10 cellular contexts compared by ENCODE assay signal in the genomic region with DNA sequence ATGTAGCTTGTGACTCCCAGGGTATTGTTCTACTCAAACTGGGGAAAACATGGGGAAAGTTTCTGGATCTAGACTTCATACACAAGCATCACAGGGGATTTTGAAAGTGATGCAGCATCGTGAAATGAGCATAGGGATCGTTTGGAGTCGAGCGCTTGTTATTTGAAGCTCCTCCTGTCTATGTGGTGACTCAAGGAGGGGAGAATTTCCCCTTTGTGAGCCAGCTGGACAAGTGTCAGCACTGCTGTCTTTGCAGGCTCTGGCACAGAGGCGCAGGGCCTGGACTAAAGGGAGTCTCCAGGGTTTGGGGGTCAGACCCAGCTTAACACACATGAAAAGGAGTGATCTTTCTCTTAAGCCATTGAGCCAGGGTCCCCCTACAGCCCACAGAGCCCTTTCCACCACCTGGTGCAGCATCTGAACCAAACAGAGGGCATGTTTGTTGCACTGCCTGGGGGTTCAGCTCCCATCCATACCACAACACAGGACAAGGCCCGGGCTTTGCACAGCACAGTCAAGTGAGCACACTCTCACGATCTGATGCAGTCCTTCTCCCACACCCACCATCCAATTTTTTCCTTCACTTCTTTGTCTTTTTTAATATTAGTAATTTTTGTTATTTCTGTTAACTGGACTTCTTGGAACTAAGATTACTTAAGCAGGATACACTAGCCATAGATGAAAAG. TPM values are rescaled to one million over a fixed set of nuclear protein-coding genes. Genes with fewer than 3 reads are reported as not detected.
DNase-seq lines count a peak whose midpoint lies in the region; ATAC-seq and TF ChIP-seq lines count a peak whose summit lies in the region.
"Had no signal": no experiment of that assay in that cellular context is flagged by ENCODE, and none has a peak within 500 bp of the region (broad histone marks: within the 10 kb centered on the region; RNA-seq: fewer than 3 reads in every experiment).

No MANE protein-coding gene starts in this region.

- no peak overlapping the region for H2AFZ ChIP-seq in PC-9

- intact Hi-C loops in lower lobe of right lung (cut with DNase I), result no loop called here
- intact Hi-C loops in upper lobe of right lung (cut with DNase I), result no loop called here
- intact Hi-C loops in PC-9 (cut with micrococcal nuclease; ENCODE audit: unreplicated experiment), result no loop called here

- H3K4me1 ChIP-seq in lower lobe of right lung, result peaks cover 80% of the 10 kb centered on the region
- H3K4me1 ChIP-seq in upper lobe of right lung, result peaks cover 70% of the 10 kb centered on the region
- H3K4me1 ChIP-seq in PC-9 (replicated peaks; ENCODE audit: insufficient read depth), result peaks cover 4% of the 10 kb centered on the region

- no peak overlapping the region for H3K4me3 ChIP-seq in lower lobe of right lung
- H3K4me3 ChIP-seq in upper lobe of right lung, result no peak overlapping the region
- H3K4me3 ChIP-seq in PC-9, result no peak overlapping the region

- H3K27ac ChIP-seq in caudate nucleus (ENCODE audit: low read depth, low read length) (peak overlapping the region; percentile 12), lower lobe of right lung (peak overlapping the region; percentile 75), upper lobe of right lung (peak overlapping the region; percentile 67), PC-9 (no peak overlapping the region)

- TF ChIP-seq CTCF in lower lobe of right lung (IDR thresholded peaks at IDR 0.05), result no peak
- TF ChIP-seq CTCF in upper lobe of right lung (IDR thresholded peaks at IDR 0.05), result no peak
- TF ChIP-seq CTCF in PC-9 (conservative IDR thresholded peaks at IDR 0.05), result no peak

- no peaks in the 10 kb centered on the region for H3K9me2 ChIP-seq in PC-9 (ENCODE audit: insufficient read depth)

- H3F3A ChIP-seq in PC-9 (ENCODE audit: insufficient read depth, low read depth), result peaks cover 3% of the 10 kb centered on the region; the same call in 1 of the 2 replicates

- no peaks in the 10 kb centered on the region for H3K27me3 ChIP-seq in lower lobe of right lung (ENCODE audit: low read depth)
- H3K27me3 ChIP-seq in upper lobe of right lung, result no peaks in the 10 kb centered on the region
- no peaks in the 10 kb centered on the region for H3K27me3 ChIP-seq in PC-9 (ENCODE audit: insufficient read depth, low read depth)

- POLR2A ChIA-PET in PC-9 (lab: Charles Lee; ENCODE audit: unreplicated experiment), result interaction anchor here (0.6 kb wide), 2 partner anchors 57 to 67 kb away, joined by 5 to 14 read pairs; no protein-coding TSS in a partner anchor

- ATAC-seq in lower lobe of right lung (peak; percentile 56 to 71), upper lobe of right lung (peak; percentile 43), GM21737 (IDR thresholded peaks at IDR 0.05; ENCODE audit: unreplicated experiment) (no peak)

- DNase-seq in activated effector memory CD4-positive, alpha-beta T cell treated with anti-CD3 and anti-CD28 coated beads, Interleukin-2, amount 50 U/mL, for 16 hours, result peak; percentile 51
- no peak for DNase-seq in activated effector memory CD4-positive, alpha-beta T cell treated with Interleukin-2 at 50 U/mL for 16 hours
- DNase-seq in caudate nucleus (lab: John Stamatoyannopoulos, UW), result peak in 5 of 61 donors; percentile 3 to 41 (median 13)
- no peak for DNase-seq in lower lobe of right lung
- DNase-seq in upper lobe of right lung, result no peak
- no peak for DNase-seq in PC-9
- DNase-seq in NCI-H128 (lab: John Stamatoyannopoulos, UW; ENCODE audit: unreplicated experiment), result no peak
- DNase-seq: activated CD4-positive, alpha-beta T cell treated with anti-CD3 and anti-CD28 coated beads, Interleukin-2, amount 50 U/mL, for 4 hours; COR-L47 had no signal

- CTCF ChIA-PET in PC-9 (lab: Charles Lee), result interaction anchor here (0.6 kb wide), 1 partner anchor 438 kb away, joined by 3 read pairs; no protein-coding TSS in a partner anchor

- no TSS peak for BruUV-seq in PC-9 (replicated peaks; lab: Mats Ljungman, UMichigan)

- H3K9me3 ChIP-seq in lower lobe of right lung, result no peaks in the 10 kb centered on the region
- H3K9me3 ChIP-seq in upper lobe of right lung, result no peaks in the 10 kb centered on the region
- no peaks in the 10 kb centered on the region for H3K9me3 ChIP-seq in PC-9 (ENCODE audit: insufficient read depth, low read depth)

- no peaks in the 10 kb centered on the region for H3K79me2 ChIP-seq in PC-9 (ENCODE audit: low read depth)

- H3K36me3 ChIP-seq in lower lobe of right lung (no peaks in the 10 kb centered on the region), upper lobe of right lung (no peaks in the 10 kb centered on the region), PC-9 (ENCODE audit: low read depth) (no peaks in the 10 kb centered on the region)

- no peak overlapping the region for H3K4me2 ChIP-seq in PC-9

- no peaks in the 10 kb centered on the region for H4K20me1 ChIP-seq in PC-9 (ENCODE audit: insufficient read depth)

RNA-seq across cellular contexts. Expression of a gene that starts 50.9 kb away (rescaled TPM):
- 81.2 TPM for total RNA-seq in lower lobe of right lung
- 59.5 TPM for total RNA-seq in upper lobe of right lung
- total RNA-seq in PC-9 (2021), result 27.1 and 38.9 TPM in 2 replicates
